ENCODE assay signal across 1 cellular context in the genomic region with DNA sequence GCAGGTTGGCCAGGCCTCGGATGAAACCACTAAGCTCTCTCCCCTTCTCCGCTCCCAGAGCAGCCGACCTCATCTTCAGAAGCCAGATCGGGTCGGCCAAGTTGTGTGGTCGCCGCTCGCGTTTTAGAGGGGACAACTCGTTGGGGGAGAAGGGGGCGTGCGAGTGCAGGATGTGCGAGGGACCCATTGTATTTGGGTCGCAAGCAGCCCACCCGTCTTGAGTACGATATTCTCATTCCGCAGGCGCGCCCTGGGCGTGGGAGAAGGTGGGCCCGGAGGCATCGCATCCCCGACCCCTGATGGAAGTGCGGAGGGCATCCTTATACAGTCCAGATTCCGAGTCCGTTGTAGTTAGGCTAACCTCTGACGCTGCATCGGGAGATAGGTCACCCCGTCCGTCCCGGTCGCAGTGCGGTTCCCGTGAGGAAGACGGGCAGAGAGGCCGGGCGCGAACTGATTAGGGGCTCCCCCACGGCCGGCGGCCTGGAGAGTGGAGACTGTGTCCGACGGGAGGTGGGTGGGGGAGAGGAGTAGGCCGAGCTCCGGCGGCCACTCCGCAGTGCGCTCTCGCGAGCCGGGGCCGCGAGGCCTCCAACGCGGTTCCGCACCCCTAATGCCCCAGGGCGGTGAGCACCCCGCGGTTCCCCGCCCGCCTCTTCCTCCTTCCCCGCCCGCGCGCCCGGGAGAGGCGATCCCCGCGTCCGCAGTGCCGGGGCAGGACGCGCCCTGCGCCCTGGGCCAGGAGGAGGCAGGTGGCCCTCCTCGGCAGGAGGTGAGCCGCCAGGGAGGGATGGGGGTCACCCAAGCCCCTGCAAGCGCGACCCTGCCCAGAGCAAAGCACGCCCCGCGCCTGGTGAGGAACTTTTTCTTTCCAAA.
TF ChIP-seq lines count a peak whose summit lies in the region.

No MANE protein-coding gene starts in this region.

TF ChIP-seq in HepG2, 621 proteins besides CTCF, POLR2A, EP300 and RAD21 (continued from another document and continues in another):
- TF ChIP-seq ZNF451 (CRISPR knock-in tag; IDR thresholded peaks at IDR 0.05) (peak; percentile 72), ZNF431 (CRISPR knock-in tag; IDR thresholded peaks at IDR 0.05; ENCODE audit: borderline replicate concordance, low read depth) (peak; percentile 31; the same call in 1 of the 2 replicates), ZNF768 (CRISPR knock-in tag; IDR thresholded peaks at IDR 0.05) (peak; percentile 66), NR1H2 (CRISPR knock-in tag; IDR thresholded peaks at IDR 0.05; ENCODE audit: borderline replicate concordance, low read depth) (0 out of 2 replicates have a peak, but pooled peaks have one; percentile 27), MED13 (CRISPR knock-in tag; IDR thresholded peaks at IDR 0.05) (0 out of 2 replicates have a peak, but pooled peaks have one; percentile 18), MIER3 (CRISPR knock-in tag; IDR thresholded peaks at IDR 0.05; ENCODE audit: borderline replicate concordance) (no peak), THAP9 (CRISPR knock-in tag; IDR thresholded peaks at IDR 0.05; ENCODE audit: borderline replicate concordance) (peak; percentile 59), AKNA (CRISPR knock-in tag; IDR thresholded peaks at IDR 0.05; ENCODE audit: borderline replicate concordance) (no peak), ZNF282 (IDR thresholded peaks at IDR 0.05; ENCODE audit: partially characterized antibody) (no peak), ZNF780A (CRISPR knock-in tag; IDR thresholded peaks at IDR 0.05) (peak; percentile 67), NAIF1 (CRISPR knock-in tag; IDR thresholded peaks at IDR 0.05; ENCODE audit: borderline replicate concordance) (no peak), ZNF274 (CRISPR knock-in tag; IDR thresholded peaks at IDR 0.05) (0 out of 2 replicates have a peak, but pooled peaks have one; percentile 11), HMGXB4 (CRISPR knock-in tag; IDR thresholded peaks at IDR 0.05; ENCODE audit: borderline replicate concordance in 1 of 2, low read depth in 1 of 2) (peak in 1 of 2 experiments; percentile 69; a peak in 2 of 4 replicates), ZFP1 (CRISPR knock-in tag; IDR thresholded peaks at IDR 0.05) (no peak), SP140L (CRISPR knock-in tag; IDR thresholded peaks at IDR 0.05; ENCODE audit: borderline replicate concordance) (no peak), ZNF30 (CRISPR knock-in tag; IDR thresholded peaks at IDR 0.05) (peak; percentile 77; the same call in 1 of the 2 replicates), ZNF543 (CRISPR knock-in tag; IDR thresholded peaks at IDR 0.05) (peak; percentile 60; the same call in 1 of the 2 replicates), ZNF720 (CRISPR knock-in tag; IDR thresholded peaks at IDR 0.05) (no peak), ZMAT3 (CRISPR knock-in tag; conservative IDR thresholded peaks at IDR 0.05) (no peak), MAFK (conservative IDR thresholded peaks at IDR 0.05 in 1 of 2, IDR thresholded peaks at IDR 0.05 in 1 of 2; ENCODE audit: low read length in 2 of 2) (no peak), KDM5B (CRISPR knock-in tag; IDR thresholded peaks at IDR 0.05; ENCODE audit: borderline replicate concordance) (peak; percentile 61), JUNB (CRISPR knock-in tag; IDR thresholded peaks at IDR 0.05; ENCODE audit: borderline replicate concordance) (no peak), ZNF18 (CRISPR knock-in tag; IDR thresholded peaks at IDR 0.05; ENCODE audit: insufficient replicate concordance) (peak; percentile 20), MLLT10 (CRISPR knock-in tag; IDR thresholded peaks at IDR 0.05) (0 out of 2 replicates have a peak, but pooled peaks have one; percentile 3), SRY (CRISPR knock-in tag; IDR thresholded peaks at IDR 0.05) (peak; percentile 53; the same call in 1 of the 2 replicates), HDAC1 (CRISPR knock-in tag; IDR thresholded peaks at IDR 0.05) (peak; percentile 74), HNRNPLL (IDR thresholded peaks at IDR 0.05; ENCODE audit: low read depth, low read length, poor library complexity, severe bottlenecking) (peak; percentile 20), FOXC1 (CRISPR knock-in tag; IDR thresholded peaks at IDR 0.05; ENCODE audit: borderline replicate concordance) (peak; percentile 72; the same call in 1 of the 2 replicates), ZNF737 (CRISPR knock-in tag; IDR thresholded peaks at IDR 0.05; ENCODE audit: borderline replicate concordance) (0 out of 2 replicates have a peak, but pooled peaks have one; percentile 19), IRX3 (CRISPR knock-in tag; IDR thresholded peaks at IDR 0.05; ENCODE audit: borderline replicate concordance, low read depth) (0 out of 2 replicates have a peak, but pooled peaks have one; percentile 56), ZNF253 (CRISPR knock-in tag; IDR thresholded peaks at IDR 0.05; ENCODE audit: borderline replicate concordance) (0 out of 2 replicates have a peak, but pooled peaks have one; percentile 28)
- TF ChIP-seq, protein P1, sequence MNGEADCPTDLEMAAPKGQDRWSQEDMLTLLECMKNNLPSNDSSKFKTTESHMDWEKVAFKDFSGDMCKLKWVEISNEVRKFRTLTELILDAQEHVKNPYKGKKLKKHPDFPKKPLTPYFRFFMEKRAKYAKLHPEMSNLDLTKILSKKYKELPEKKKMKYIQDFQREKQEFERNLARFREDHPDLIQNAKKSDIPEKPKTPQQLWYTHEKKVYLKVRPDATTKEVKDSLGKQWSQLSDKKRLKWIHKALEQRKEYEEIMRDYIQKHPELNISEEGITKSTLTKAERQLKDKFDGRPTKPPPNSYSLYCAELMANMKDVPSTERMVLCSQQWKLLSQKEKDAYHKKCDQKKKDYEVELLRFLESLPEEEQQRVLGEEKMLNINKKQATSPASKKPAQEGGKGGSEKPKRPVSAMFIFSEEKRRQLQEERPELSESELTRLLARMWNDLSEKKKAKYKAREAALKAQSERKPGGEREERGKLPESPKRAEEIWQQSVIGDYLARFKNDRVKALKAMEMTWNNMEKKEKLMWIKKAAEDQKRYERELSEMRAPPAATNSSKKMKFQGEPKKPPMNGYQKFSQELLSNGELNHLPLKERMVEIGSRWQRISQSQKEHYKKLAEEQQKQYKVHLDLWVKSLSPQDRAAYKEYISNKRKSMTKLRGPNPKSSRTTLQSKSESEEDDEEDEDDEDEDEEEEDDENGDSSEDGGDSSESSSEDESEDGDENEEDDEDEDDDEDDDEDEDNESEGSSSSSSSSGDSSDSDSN (CRISPR knock-in tag; IDR thresholded peaks at IDR 0.05), result peak; percentile 92
- TF ChIP-seq, protein P2, sequence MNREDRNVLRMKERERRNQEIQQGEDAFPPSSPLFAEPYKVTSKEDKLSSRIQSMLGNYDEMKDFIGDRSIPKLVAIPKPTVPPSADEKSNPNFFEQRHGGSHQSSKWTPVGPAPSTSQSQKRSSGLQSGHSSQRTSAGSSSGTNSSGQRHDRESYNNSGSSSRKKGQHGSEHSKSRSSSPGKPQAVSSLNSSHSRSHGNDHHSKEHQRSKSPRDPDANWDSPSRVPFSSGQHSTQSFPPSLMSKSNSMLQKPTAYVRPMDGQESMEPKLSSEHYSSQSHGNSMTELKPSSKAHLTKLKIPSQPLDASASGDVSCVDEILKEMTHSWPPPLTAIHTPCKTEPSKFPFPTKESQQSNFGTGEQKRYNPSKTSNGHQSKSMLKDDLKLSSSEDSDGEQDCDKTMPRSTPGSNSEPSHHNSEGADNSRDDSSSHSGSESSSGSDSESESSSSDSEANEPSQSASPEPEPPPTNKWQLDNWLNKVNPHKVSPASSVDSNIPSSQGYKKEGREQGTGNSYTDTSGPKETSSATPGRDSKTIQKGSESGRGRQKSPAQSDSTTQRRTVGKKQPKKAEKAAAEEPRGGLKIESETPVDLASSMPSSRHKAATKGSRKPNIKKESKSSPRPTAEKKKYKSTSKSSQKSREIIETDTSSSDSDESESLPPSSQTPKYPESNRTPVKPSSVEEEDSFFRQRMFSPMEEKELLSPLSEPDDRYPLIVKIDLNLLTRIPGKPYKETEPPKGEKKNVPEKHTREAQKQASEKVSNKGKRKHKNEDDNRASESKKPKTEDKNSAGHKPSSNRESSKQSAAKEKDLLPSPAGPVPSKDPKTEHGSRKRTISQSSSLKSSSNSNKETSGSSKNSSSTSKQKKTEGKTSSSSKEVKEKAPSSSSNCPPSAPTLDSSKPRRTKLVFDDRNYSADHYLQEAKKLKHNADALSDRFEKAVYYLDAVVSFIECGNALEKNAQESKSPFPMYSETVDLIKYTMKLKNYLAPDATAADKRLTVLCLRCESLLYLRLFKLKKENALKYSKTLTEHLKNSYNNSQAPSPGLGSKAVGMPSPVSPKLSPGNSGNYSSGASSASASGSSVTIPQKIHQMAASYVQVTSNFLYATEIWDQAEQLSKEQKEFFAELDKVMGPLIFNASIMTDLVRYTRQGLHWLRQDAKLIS (CRISPR knock-in tag; IDR thresholded peaks at IDR 0.05), result peak; percentile 91; the same call in 1 of the 2 replicates
- TF ChIP-seq, protein P3, sequence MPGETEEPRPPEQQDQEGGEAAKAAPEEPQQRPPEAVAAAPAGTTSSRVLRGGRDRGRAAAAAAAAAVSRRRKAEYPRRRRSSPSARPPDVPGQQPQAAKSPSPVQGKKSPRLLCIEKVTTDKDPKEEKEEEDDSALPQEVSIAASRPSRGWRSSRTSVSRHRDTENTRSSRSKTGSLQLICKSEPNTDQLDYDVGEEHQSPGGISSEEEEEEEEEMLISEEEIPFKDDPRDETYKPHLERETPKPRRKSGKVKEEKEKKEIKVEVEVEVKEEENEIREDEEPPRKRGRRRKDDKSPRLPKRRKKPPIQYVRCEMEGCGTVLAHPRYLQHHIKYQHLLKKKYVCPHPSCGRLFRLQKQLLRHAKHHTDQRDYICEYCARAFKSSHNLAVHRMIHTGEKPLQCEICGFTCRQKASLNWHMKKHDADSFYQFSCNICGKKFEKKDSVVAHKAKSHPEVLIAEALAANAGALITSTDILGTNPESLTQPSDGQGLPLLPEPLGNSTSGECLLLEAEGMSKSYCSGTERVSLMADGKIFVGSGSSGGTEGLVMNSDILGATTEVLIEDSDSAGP (CRISPR knock-in tag; IDR thresholded peaks at IDR 0.05; ENCODE audit: borderline replicate concordance), result peak; percentile 75
